In genomic region chr15:94277485-94277884, GRCh38 we compare ENCODE assay signal across 19 cellular contexts. TPM values are rescaled to one million over a fixed set of nuclear protein-coding genes. Genes with fewer than 3 reads are reported as not detected.
DNase-seq lines count a peak whose midpoint lies in the region; ATAC-seq, FAIRE-seq and TF ChIP-seq lines count a peak whose summit lies in the region.
"Had no signal": no experiment of that assay in that cellular context is flagged by ENCODE, and none has a peak within 500 bp of the region (broad histone marks: within the 10 kb centered on the region; RNA-seq: fewer than 3 reads in every experiment).

No MANE protein-coding gene starts in this region.

- no peak for TF ChIP-seq CTCF in DOHH2 (IDR thresholded peaks at IDR 0.05; ENCODE audit: low read depth, low read length, poor library complexity, severe bottlenecking)
- TF ChIP-seq CTCF in psoas muscle (IDR thresholded peaks at IDR 0.05), result no peak

- no peaks in the 10 kb centered on the region for H3K27me3 ChIP-seq in DOHH2 (ENCODE audit: control insufficient read depth, low read length)
- H3K27me3 ChIP-seq in psoas muscle (ENCODE audit: insufficient read depth in 3 of 3, low read length in 2 of 3), result no peaks in the 10 kb centered on the region
- H3K27me3 ChIP-seq: SJSA1 had no signal

- peak; percentile 63 for DNase-seq in SK-MEL-5 (ENCODE audit: low read depth, low spot score)
- no peak for DNase-seq in psoas muscle
- no peak for DNase-seq in NCI-H187 (lab: John Stamatoyannopoulos, UW)
- no peak for DNase-seq in H54 (ENCODE audit: insufficient read length, low spot score)
- DNase-seq: C1 segment of cervical spinal cord, H7, IMR-90, NCI-H1105 treated with DMSO at 0.1 percent for 48 hours, NCI-H1694 treated with DMSO at 0.1 percent for 48 hours, NCI-H226, NCI-H524 treated with DMSO at 0.1 percent for 48 hours, PC-9 had no signal

- H4K20me1 ChIP-seq in DOHH2 (ENCODE audit: control insufficient read depth, insufficient read depth, low read depth, low read length), result no peaks in the 10 kb centered on the region

- peaks cover 95% of the 10 kb centered on the region for H3K4me1 ChIP-seq in DOHH2 (ENCODE audit: control insufficient read depth, low read length)
- no peaks in the 10 kb centered on the region for H3K4me1 ChIP-seq in psoas muscle
- H3K4me1 ChIP-seq: A549, SJSA1 had no signal

- ATAC-seq in GM19463 (IDR thresholded peaks at IDR 0.05; ENCODE audit: unreplicated experiment) (peak; percentile 58), HG02981 (IDR thresholded peaks at IDR 0.05; ENCODE audit: unreplicated experiment) (peak; percentile 39), psoas muscle (no peak), HG03571 (IDR thresholded peaks at IDR 0.05; ENCODE audit: unreplicated experiment) (no peak)
- ATAC-seq: A549 had no signal

- H3K79me2 ChIP-seq in DOHH2 (ENCODE audit: control insufficient read depth, low read length), result peaks cover 89% of the 10 kb centered on the region

- no peak for TF ChIP-seq POLR2A in H54 (IDR thresholded peaks at IDR 0.05; ENCODE audit: low read depth, low read length)

- peaks cover 14% of the 10 kb centered on the region for H3F3A ChIP-seq in DOHH2 (ENCODE audit: control insufficient read depth, insufficient read depth)

- H3K4me3 ChIP-seq in DOHH2 (ENCODE audit: low read length), result no peak overlapping the region; the same call in 1 of the 2 replicates
- H3K4me3 ChIP-seq in psoas muscle, result no peak overlapping the region
- H3K4me3 ChIP-seq: A549, PC-9, SJSA1 had no signal

- intact Hi-C loops in psoas muscle (cut with DNase I), result no loop called here

- peaks cover 51% of the 10 kb centered on the region for H3K36me3 ChIP-seq in DOHH2 (ENCODE audit: control insufficient read depth, low read length)
- H3K36me3 ChIP-seq in psoas muscle (ENCODE audit: insufficient read depth in 1 of 2, low read depth in 1 of 2), result no peaks in the 10 kb centered on the region
- H3K36me3 ChIP-seq: SJSA1 had no signal

- H3K27ac ChIP-seq in DOHH2 (ENCODE audit: low read depth, low read length), result 0 out of 2 replicates have a peak overlapping the region, but pooled peaks have one; percentile 45
- no peak overlapping the region for H3K27ac ChIP-seq in psoas muscle
- H3K27ac ChIP-seq: A549, PC-9, SJSA1 had no signal

- H3K9me2 ChIP-seq in DOHH2 (replicated peaks; ENCODE audit: control insufficient read depth, low read length), result no peaks in the 10 kb centered on the region

- no peak for FAIRE-seq in H54 (lab: Jason Lieb, UNC)
- FAIRE-seq: A549 had no signal

- peak overlapping the region; percentile 61 for H3K4me2 ChIP-seq in DOHH2 (ENCODE audit: low read length)
- H3K4me2 ChIP-seq: A549, PC-9 had no signal

- 58 to 69% (median 61%) methylated on average over 1 of the region's 1 CpG for WGBS in psoas muscle, 3 donors

- H3K9me3 ChIP-seq in DOHH2 (ENCODE audit: control insufficient read depth, insufficient read depth, low read length), result peaks cover 7% of the 10 kb centered on the region; the same call in 1 of the 2 replicates
- no peaks in the 10 kb centered on the region for H3K9me3 ChIP-seq in psoas muscle
- H3K9me3 ChIP-seq: SJSA1 had no signal

- in situ Hi-C loops in SK-MEL-5 (cut with HindIII; ENCODE audit: low pct_unique_long_range_greater_than_20kb, low sequenced_read_pairs), result no loop called here

RNA-seq across cellular contexts. Expression of gene MCTP2, which starts 46.1 kb away (rescaled TPM):
- 18.3 and 20.5 TPM in 2 replicates for total RNA-seq in SK-MEL-5 (2014; rRNA removed; shearing (Covaris generic))
- 14.2 and 14.5 TPM in 2 replicates for polyA plus RNA-seq in SK-MEL-5 (2015; cell fraction: cytosol; rRNA removed)
- 30.1 and 30.3 TPM in 2 replicates for polyA plus RNA-seq in SK-MEL-5 (2015; cell fraction: nucleus; rRNA removed)
- 1 to 10 TPM in 1 of 4 donors, under 1 TPM in 3; 0.32 to 1.1 (median 0.52) TPM for total RNA-seq in psoas muscle
- polyA plus RNA-seq in psoas muscle, result under 1 TPM in 2 of 3 donors, not detected in 1; 0.01 to 0.06 TPM
- total RNA-seq: LHCN-M2 had no signal
- polyA plus RNA-seq: A549 had no signal

Comparison
In these comparisons a context has a peak if more than half of its experiments do, and no peak if none do; other contexts are left out.
1. ATAC-seq: peak in GM19463 (single experiment) and HG02981 (single experiment); none in psoas muscle (0 of 4) and HG03571 (single experiment).